8 cellular contexts compared by ENCODE assay signal in the genomic region with DNA sequence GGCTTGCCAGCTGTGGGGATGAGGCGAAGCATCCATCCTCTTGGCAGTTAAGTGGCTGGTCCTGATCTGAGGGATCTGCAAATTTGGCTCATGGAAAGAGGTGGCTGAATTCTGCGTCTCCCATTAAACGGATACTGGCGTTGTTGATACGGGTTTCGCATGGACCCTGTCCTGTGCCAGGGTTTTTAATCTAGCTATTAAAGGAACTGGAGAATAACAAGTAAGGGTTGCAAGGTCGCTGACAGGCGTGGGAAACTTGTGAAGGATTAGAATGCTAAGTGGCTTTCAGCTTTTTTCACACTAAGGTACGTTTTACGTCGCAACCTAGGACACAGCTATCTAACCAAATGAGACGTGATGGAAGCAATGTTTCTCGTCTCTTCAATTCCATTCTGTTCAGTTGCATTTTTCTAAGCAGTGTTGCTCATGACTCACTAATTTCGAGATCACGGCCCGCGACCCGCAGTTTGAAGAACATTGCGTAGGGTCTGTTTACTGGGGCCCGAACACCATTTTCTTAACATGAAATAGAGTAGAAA. TPM values are rescaled to one million over a fixed set of nuclear protein-coding genes. Genes with fewer than 3 reads are reported as not detected.
A peak's percentile ranks its signal among the peaks of the same experiment; 100 is the strongest.
DNase-seq lines count a peak whose midpoint lies in the region; ATAC-seq and TF ChIP-seq lines count a peak whose summit lies in the region.

No MANE protein-coding gene starts in this region.

- in situ Hi-C loops in GM23248 (cut with MboI) (no loop called here), Panc1 (cut with HindIII; ENCODE audit: low pct_unique_long_range_greater_than_20kb, low sequenced_read_pairs) (no loop called here)

- no peaks in the 10 kb centered on the region for H4K20me1 ChIP-seq in GM23248 (ENCODE audit: insufficient read depth)

- H3F3A ChIP-seq in GM23248 (ENCODE audit: insufficient read depth) = peaks cover 15% of the 10 kb centered on the region; the same call in 1 of the 2 replicates

- H2AFZ ChIP-seq in GM23248 = peak overlapping the region; percentile 100

- peak; percentile 11 for ATAC-seq in CD4-positive, alpha-beta T cell (ENCODE audit: poor library complexity)
- ATAC-seq in Panc1 (peak; percentile 41), left lobe of liver (peak; percentile 43), HG03097 (IDR thresholded peaks at IDR 0.05; ENCODE audit: low FRiP score, unreplicated experiment) (no peak)

- H3K27me3 ChIP-seq in CD4-positive, alpha-beta T cell (ENCODE audit: control insufficient read depth, insufficient read depth, low read length) = no peaks in the 10 kb centered on the region
- H3K27me3 ChIP-seq in GM23248 (replicated peaks; ENCODE audit: insufficient read depth) (no peaks in the 10 kb centered on the region), Panc1 (ENCODE audit: control insufficient read depth, insufficient read depth, low read length) (no peaks in the 10 kb centered on the region), subcutaneous abdominal adipose tissue (ENCODE audit: control insufficient read depth in 5 of 5, insufficient read depth in 4 of 5, low read length in 5 of 5) (no peaks in the 10 kb centered on the region)

- POLR2A ChIA-PET in CD4-positive, alpha-beta T cell (lab: Charles Lee) = interaction anchor here (0.6 to 4.0 kb wide), 15 partner anchors 9 to 251 kb away, joined by 3 to 22 read pairs (median 4); partner anchors contain the start of genes ACOT13, ARMH2, C6orf62 and TDP2
- POLR2A ChIA-PET in Panc1 (lab: Charles Lee) (interaction anchor here (0.6 kb wide), 1 partner anchor 22 kb away, joined by 5 read pairs; no protein-coding TSS in a partner anchor), MCF 10A (lab: Yijun Ruan, JAX) (interaction anchor here (0.6 to 4.1 kb wide), 15 partner anchors 9 to 1108 kb away, joined by 3 to 32 read pairs (median 8); partner anchors contain the start of genes ACOT13, C6orf62 and TDP2)

- H3K4me3 Mint-ChIP-seq in CD4-positive, alpha-beta T cell = peak overlapping the region; percentile 99
- peak overlapping the region; percentile 98 for H3K4me3 Mint-ChIP-seq in MCF 10A (ENCODE audit: unreplicated experiment)

- intact Hi-C loops in CD4-positive, alpha-beta T cell (cut with DNase I, micrococcal nuclease) = loop anchor here (1.0 to 5.0 kb wide), 4 partner anchors 54 to 297 kb away; no protein-coding TSS in a partner anchor
- intact Hi-C loops in Panc1 (cut with micrococcal nuclease; ENCODE audit: unreplicated experiment) (no loop called here), MCF 10A (cut with micrococcal nuclease) (loop anchor here (1.0 to 10.0 kb wide), 4 partner anchors 55 to 829 kb away; no protein-coding TSS in a partner anchor)

- H3K36me3 ChIP-seq in GM23248 (ENCODE audit: low read depth) (no peaks in the 10 kb centered on the region; the same call in 1 of the 2 replicates), Panc1 (ENCODE audit: control insufficient read depth, insufficient read depth, low read length) (peaks cover 7% of the 10 kb centered on the region; the same call in 1 of the 2 replicates), subcutaneous abdominal adipose tissue (ENCODE audit: control insufficient read depth in 5 of 5, insufficient read depth in 5 of 5, low read length in 5 of 5) (peaks cover 0 to 5% (median 0%) of the 10 kb centered on the region in 5 donors)

- H3K9ac ChIP-seq in GM23248 = peak overlapping the region; percentile 82
- H3K9ac ChIP-seq in subcutaneous abdominal adipose tissue (ENCODE audit: low read length in 5 of 5) = peak overlapping the region; percentile 81 to 99 (median 93)

- H3K79me2 ChIP-seq in GM23248 (ENCODE audit: insufficient read depth) = peaks cover 53% of the 10 kb centered on the region

- no peaks in the 10 kb centered on the region for H3K9me3 ChIP-seq in CD4-positive, alpha-beta T cell (ENCODE audit: control insufficient read depth, low read length)
- no peaks in the 10 kb centered on the region for H3K9me3 ChIP-seq in GM23248 (ENCODE audit: low read depth)
- no peaks in the 10 kb centered on the region for H3K9me3 ChIP-seq in Panc1 (ENCODE audit: control insufficient read depth, insufficient read depth, low read depth, low read length)
- H3K9me3 ChIP-seq in subcutaneous abdominal adipose tissue (ENCODE audit: control insufficient read depth in 5 of 5, low read length in 5 of 5) = no peaks in the 10 kb centered on the region

- peaks cover 34% of the 10 kb centered on the region for H3K4me1 ChIP-seq in GM23248 (ENCODE audit: insufficient read depth)
- peaks cover 26% of the 10 kb centered on the region; the same call in 1 of the 2 replicates for H3K4me1 ChIP-seq in Panc1 (ENCODE audit: control insufficient read depth, insufficient read depth, low read length)
- peaks cover 5 to 24% (median 18%) of the 10 kb centered on the region in 5 donors for H3K4me1 ChIP-seq in subcutaneous abdominal adipose tissue (ENCODE audit: control insufficient read depth in 5 of 5, insufficient read depth in 5 of 5, low read length in 5 of 5)

- no peaks in the 10 kb centered on the region for H3K9me3 Mint-ChIP-seq in CD4-positive, alpha-beta T cell
- no peaks in the 10 kb centered on the region for H3K9me3 Mint-ChIP-seq in MCF 10A (ENCODE audit: unreplicated experiment)

- peak overlapping the region; percentile 99 for H3K27ac Mint-ChIP-seq in CD4-positive, alpha-beta T cell
- H3K27ac Mint-ChIP-seq in MCF 10A (ENCODE audit: low read depth, unreplicated experiment) = peak overlapping the region; percentile 64

- H3K4me3 ChIP-seq in GM23248 = peak overlapping the region; percentile 88
- H3K4me3 ChIP-seq in Panc1 (ENCODE audit: low read depth in 2 of 2, low read length in 2 of 2) = peak overlapping the region; percentile 95 to 99
- H3K4me3 ChIP-seq in subcutaneous abdominal adipose tissue (ENCODE audit: low read depth in 1 of 5, low read length in 5 of 5) = peak overlapping the region; percentile 99 to 100 (median 100)

- TF ChIP-seq CTCF in CD4-positive, alpha-beta T cell (IDR thresholded peaks at IDR 0.05) = no peak
- TF ChIP-seq CTCF in Panc1 (IDR thresholded peaks at IDR 0.05) = no peak
- TF ChIP-seq CTCF in MCF 10A (IDR thresholded peaks at IDR 0.05; ENCODE audit: unreplicated experiment) = no peak

- H3K9me2 ChIP-seq in GM23248 (ENCODE audit: insufficient read depth) = no peaks in the 10 kb centered on the region

- peak overlapping the region; percentile 87 for H3K27ac ChIP-seq in CD4-positive, alpha-beta T cell (ENCODE audit: low read depth, low read length)
- H3K27ac ChIP-seq in GM23248 = peak overlapping the region; percentile 74
- H3K27ac ChIP-seq in Panc1 (ENCODE audit: low read length) = peak overlapping the region; percentile 96
- peak overlapping the region; percentile 96 for H3K27ac ChIP-seq in subcutaneous abdominal adipose tissue (ENCODE audit: low read depth, low read length)

- DNase-seq in CD4-positive, alpha-beta T cell = peak in 2 of 10 experiments; percentile 3 to 14
- DNase-seq in GM23248 (peak; percentile 77), Panc1 (ENCODE audit: low read depth, low spot score) (no peak), MCF 10A (ENCODE audit: unreplicated experiment) (peak; percentile 51), left lobe of liver (ENCODE audit: low spot score) (no peak), activated gamma-delta T cell treated with Interleukin-2 at 50 U/mL for 16 hours (no peak)

- H3K36me3 Mint-ChIP-seq in CD4-positive, alpha-beta T cell (ENCODE audit: low read depth) = peaks cover 18% of the 10 kb centered on the region
- H3K36me3 Mint-ChIP-seq in MCF 10A (ENCODE audit: insufficient read depth, unreplicated experiment) = peaks cover 13% of the 10 kb centered on the region

- H3K4me2 ChIP-seq in GM23248 (ENCODE audit: unreplicated experiment) = peak overlapping the region; percentile 85

- no TSS peak for BruUV-seq in Panc1 (replicated peaks; lab: Mats Ljungman, UMichigan)
- TSS peak; percentile 27 for BruUV-seq in MCF 10A (replicated peaks; lab: Mats Ljungman, UMichigan)

- WGBS in GM23248 (ENCODE audit: low coverage in 1 of 2, low lambda C conversion rate in 2 of 2, missing lambda C conversion rate in 2 of 2), 2 experiments = 2 to 3% methylated on average over 20 of the region's 20 CpGs

- peaks cover 34% of the 10 kb centered on the region for H3K4me1 Mint-ChIP-seq in CD4-positive, alpha-beta T cell (ENCODE audit: low read depth)
- peaks cover 23% of the 10 kb centered on the region for H3K4me1 Mint-ChIP-seq in MCF 10A (ENCODE audit: insufficient read depth, unreplicated experiment)

- CTCF ChIA-PET in CD4-positive, alpha-beta T cell (lab: Charles Lee) = interaction anchor here (1.3 kb wide), 2 partner anchors 54 to 237 kb away, joined by 4 to 5 read pairs; no protein-coding TSS in a partner anchor
- CTCF ChIA-PET in Panc1 (lab: Charles Lee) (no interaction called here), MCF 10A (lab: Yijun Ruan, JAX) (interaction anchor here (0.6 to 1.3 kb wide), 5 partner anchors 79 to 341 kb away, joined by 3 read pairs; no protein-coding TSS in a partner anchor)

- no peaks in the 10 kb centered on the region for H3K27me3 Mint-ChIP-seq in CD4-positive, alpha-beta T cell
- H3K27me3 Mint-ChIP-seq in MCF 10A (ENCODE audit: insufficient read depth, unreplicated experiment) = no peaks in the 10 kb centered on the region

RNA-seq across cellular contexts. Expression of gene GMNN, which starts 0.9 kb away (rescaled TPM):
- total RNA-seq in CD4-positive, alpha-beta T cell = 10 to 100 TPM; 10.1 to 10.5 TPM
- 8.4 and 16.2 TPM in 2 replicates for total RNA-seq in GM23248 (2014; rRNA removed; shearing (Covaris generic))
- 25.0 and 26.5 TPM in 2 replicates for polyA plus RNA-seq in GM23248 (2016; fragmentation: Nextera tagmentation; extraction: Ambion mirVana)
- 53.1 TPM for total RNA-seq in Panc1 (2021; ENCODE audit: unreplicated experiment)
- polyA plus RNA-seq in Panc1 (2012; ENCODE audit: insufficient read length) = 24.1 TPM
- 12.5 and 22.4 TPM in 2 replicates for total RNA-seq in MCF 10A (2022)
- 8.4 TPM for total RNA-seq in left lobe of liver

RNA-seq across cellular contexts. Expression of gene ARMH2, which starts 23.1 kb away (rescaled TPM):
- not detected for total RNA-seq in CD4-positive, alpha-beta T cell
- not detected in 2 replicates for total RNA-seq in GM23248 (2014; rRNA removed; shearing (Covaris generic))
- not detected in 2 replicates for polyA plus RNA-seq in GM23248 (2016; fragmentation: Nextera tagmentation; extraction: Ambion mirVana)
- total RNA-seq in Panc1 (2021; ENCODE audit: unreplicated experiment) (not detected), MCF 10A (2022) (not detected in 2 replicates), left lobe of liver (not detected)
- not detected for polyA plus RNA-seq in Panc1 (2012; ENCODE audit: insufficient read length)

RNA-seq across cellular contexts. Expression of gene C6orf62, which starts 56.6 kb away (rescaled TPM):
- 100 to 1,000 TPM; 108 to 111 TPM for total RNA-seq in CD4-positive, alpha-beta T cell
- total RNA-seq in GM23248 (2014; rRNA removed; shearing (Covaris generic)) = 107 and 118 TPM in 2 replicates
- polyA plus RNA-seq in GM23248 (2016; fragmentation: Nextera tagmentation; extraction: Ambion mirVana) = 307 and 315 TPM in 2 replicates
- total RNA-seq in Panc1 (2021; ENCODE audit: unreplicated experiment) = 153 TPM
- 53.5 TPM for polyA plus RNA-seq in Panc1 (2012; ENCODE audit: insufficient read length)
- total RNA-seq in MCF 10A (2022) = 96.2 and 101 TPM in 2 replicates
- total RNA-seq in left lobe of liver = 44.8 TPM

Comparison
In these comparisons a context has a peak if more than half of its experiments do, and no peak if none do; other contexts are left out.
1. DNase-seq: peak in GM23248 (single experiment) and MCF 10A (single experiment); none in Panc1 (single experiment), left lobe of liver (single experiment) and activated gamma-delta T cell treated with Interleukin-2 at 50 U/mL for 16 hours (single experiment).
2. Peak in every context shown above with its lines, with median percentiles within 50 percentile points of each other: H3K27ac ChIP-seq and H3K4me3 ChIP-seq.